28 cellular contexts compared by ENCODE assay signal in genomic region chr10:44920252-44920651, GRCh38. TPM values are rescaled to one million over a fixed set of nuclear protein-coding genes. Genes with fewer than 3 reads are reported as not detected.
"Had no signal": no experiment of that assay in that cellular context is flagged by ENCODE, and none has a peak within 500 bp of the region (broad histone marks: within the 10 kb centered on the region; RNA-seq: fewer than 3 reads in every experiment).

No MANE protein-coding gene starts in this region.

- H3K27ac Mint-ChIP-seq: activated CD4-positive, alpha-beta memory T cell treated with anti-CD3 and anti-CD28 coated beads, Interleukin-2, amount 10 ng/mL, durations not matched to agents 7 days and 5 days; activated CD4-positive, alpha-beta T cell treated with anti-CD3 and anti-CD28 coated beads for 36 hours; activated CD4-positive, alpha-beta T cell treated with anti-CD3 and anti-CD28 coated beads, Interleukin-2, amount 10 ng/mL, durations not matched to agents 24 days and 14 days; activated naive CD4-positive, alpha-beta T cell treated with anti-CD3 and anti-CD28 coated beads, Interleukin-2, amount 10 ng/mL, durations not matched to agents 7 days and 5 days; activated naive CD4-positive, alpha-beta T cell treated with anti-CD3 and anti-CD28 coated beads, Interleukin-2, amount 50 U/mL, for 72 hours; activated T-helper 1 cell treated with anti-CD3 and anti-CD28 coated beads, Interleukin-12 subunit alpha, Interleukin-12 subunit beta, Interleukin-2, Interleukin-4 antibody, amounts not matched to agents 30 ng/mL and 10 ng/mL and 1 ng/mL, durations not matched to agents 14 hours and 24 hours and 36 hours; brain; effector memory CD8-positive, alpha-beta T cell had no signal

- H3K36me3 Mint-ChIP-seq: activated naive CD4-positive, alpha-beta T cell treated with anti-CD3 and anti-CD28 coated beads, Interleukin-2, amount 10 ng/mL, durations not matched to agents 7 days and 5 days; activated naive CD4-positive, alpha-beta T cell treated with anti-CD3 and anti-CD28 coated beads, Interleukin-2, amount 50 U/mL, for 72 hours had no signal

- H3K9me3 Mint-ChIP-seq: activated CD4-positive, alpha-beta memory T cell treated with anti-CD3 and anti-CD28 coated beads, Interleukin-2, amount 10 ng/mL, durations not matched to agents 7 days and 5 days; activated naive CD4-positive, alpha-beta T cell treated with anti-CD3 and anti-CD28 coated beads, Interleukin-2, amount 10 ng/mL, durations not matched to agents 7 days and 5 days; activated naive CD4-positive, alpha-beta T cell treated with anti-CD3 and anti-CD28 coated beads, Interleukin-2, amount 50 U/mL, for 72 hours; activated T-helper 1 cell treated with anti-CD3 and anti-CD28 coated beads, Interleukin-12 subunit alpha, Interleukin-12 subunit beta, Interleukin-2, Interleukin-4 antibody, amounts not matched to agents 30 ng/mL and 10 ng/mL and 1 ng/mL, durations not matched to agents 14 hours and 24 hours and 36 hours; central memory CD8-positive, alpha-beta T cell; effector memory CD8-positive, alpha-beta T cell had no signal

- H3K4me3 Mint-ChIP-seq: activated CD4-positive, alpha-beta memory T cell treated with anti-CD3 and anti-CD28 coated beads, Interleukin-2, amount 10 ng/mL, durations not matched to agents 7 days and 5 days; activated CD4-positive, alpha-beta T cell treated with anti-CD3 and anti-CD28 coated beads for 36 hours; activated CD4-positive, alpha-beta T cell treated with anti-CD3 and anti-CD28 coated beads, Interleukin-2, amount 10 ng/mL, durations not matched to agents 24 days and 14 days; activated naive CD4-positive, alpha-beta T cell treated with anti-CD3 and anti-CD28 coated beads, Interleukin-2, amount 10 ng/mL, durations not matched to agents 7 days and 5 days; activated naive CD8-positive, alpha-beta T cell treated with anti-CD3 and anti-CD28 coated beads, Interleukin-2, amount 10 ng/mL, durations not matched to agents 7 days and 5 days; activated T-helper 1 cell treated with anti-CD3 and anti-CD28 coated beads, Interleukin-12 subunit alpha, Interleukin-12 subunit beta, Interleukin-2, Interleukin-4 antibody, amounts not matched to agents 30 ng/mL and 10 ng/mL and 1 ng/mL, durations not matched to agents 14 hours and 24 hours and 36 hours; brain; central memory CD8-positive, alpha-beta T cell; effector memory CD8-positive, alpha-beta T cell had no signal

- H3K27me3 Mint-ChIP-seq: activated CD4-positive, alpha-beta T cell treated with anti-CD3 and anti-CD28 coated beads for 36 hours had no signal

- H3K4me1 Mint-ChIP-seq: activated CD4-positive, alpha-beta memory T cell treated with anti-CD3 and anti-CD28 coated beads, Interleukin-2, amount 10 ng/mL, durations not matched to agents 7 days and 5 days; activated CD4-positive, alpha-beta T cell treated with anti-CD3 and anti-CD28 coated beads for 36 hours; activated CD4-positive, alpha-beta T cell treated with anti-CD3 and anti-CD28 coated beads, Interleukin-2, amount 10 ng/mL, durations not matched to agents 24 days and 14 days; activated naive CD4-positive, alpha-beta T cell treated with anti-CD3 and anti-CD28 coated beads, Interleukin-2, amount 10 ng/mL, durations not matched to agents 7 days and 5 days; activated naive CD8-positive, alpha-beta T cell treated with anti-CD3 and anti-CD28 coated beads, Interleukin-2, amount 10 ng/mL, durations not matched to agents 7 days and 5 days; central memory CD8-positive, alpha-beta T cell had no signal

- DNase-seq: activated CD4-positive, alpha-beta memory T cell treated with anti-CD3 and anti-CD28 coated beads, Interleukin-2, amount 10 ng/mL, durations not matched to agents 7 days and 5 days; activated CD4-positive, alpha-beta T cell treated with anti-CD3 and anti-CD28 coated beads for 36 hours; activated CD4-positive, alpha-beta T cell treated with anti-CD3 and anti-CD28 coated beads, Interleukin-2, amount 10 ng/mL, durations not matched to agents 24 days and 14 days; activated CD4-positive, alpha-beta T cell treated with anti-CD3 and anti-CD28 coated beads, Interleukin-2, amount 50 U/mL, for 4 hours; activated CD4-positive, CD25-positive, alpha-beta regulatory T cell; activated CD4-positive, CD25-positive, alpha-beta regulatory T cell treated with anti-CD3 and anti-CD28 coated beads, Interleukin-2, amount 50 U/mL, for 72 hours; activated gamma-delta T cell; activated naive CD4-positive, alpha-beta T cell; activated naive CD4-positive, alpha-beta T cell treated with anti-CD3 and anti-CD28 coated beads, Interleukin-2, amount 10 ng/mL, durations not matched to agents 7 days and 5 days; activated naive CD8-positive, alpha-beta T cell treated with anti-CD3 and anti-CD28 coated beads, Interleukin-2, amount 10 ng/mL, durations not matched to agents 7 days and 5 days; activated T-cell treated with anti-CD3 and anti-CD28 coated beads, Interleukin-2, amount 50 U/mL, for 1 hour; activated T-cell treated with anti-CD3 and anti-CD28 coated beads, Interleukin-2, amount 50 U/mL, for 48 hours; cortex of kidney; dermis blood vessel endothelial cell; effector CD4-positive, alpha-beta T cell; effector memory CD8-positive, alpha-beta T cell; erythroblast; foreskin keratinocyte; gastrocnemius medialis; T-helper 2 cell had no signal

RNA-seq across cellular contexts. Expression of gene TMEM72, which starts 9.1 kb away (rescaled TPM):
- total RNA-seq: activated CD4-positive, alpha-beta memory T cell treated with anti-CD3 and anti-CD28 coated beads, Interleukin-2, amount 10 ng/mL, durations not matched to agents 7 days and 5 days; activated CD4-positive, alpha-beta T cell treated with anti-CD3 and anti-CD28 coated beads for 36 hours; activated CD4-positive, alpha-beta T cell treated with anti-CD3 and anti-CD28 coated beads, Interleukin-2, amount 10 ng/mL, durations not matched to agents 24 days and 14 days; activated naive CD4-positive, alpha-beta T cell treated with anti-CD3 and anti-CD28 coated beads, Interleukin-2, amount 50 U/mL, for 72 hours; activated naive CD8-positive, alpha-beta T cell treated with anti-CD3 and anti-CD28 coated beads, Interleukin-2, amount 10 ng/mL, durations not matched to agents 7 days and 5 days; activated T-helper 1 cell treated with anti-CD3 and anti-CD28 coated beads, Interleukin-12 subunit alpha, Interleukin-12 subunit beta, Interleukin-2, Interleukin-4 antibody, amounts not matched to agents 30 ng/mL and 10 ng/mL and 1 ng/mL, durations not matched to agents 14 hours and 24 hours and 36 hours; ascending aorta; breast epithelium; dermis blood vessel endothelial cell; esophagus muscularis mucosa; foreskin keratinocyte; gastrocnemius medialis; T-helper 1 cell treated with Interleukin-12 subunit alpha and Interleukin-12 subunit beta and Interleukin-4 antibody, amounts not matched to agents 30 ng/mL and 1 ng/mL, for 36 hours had no signal
